In the genomic region with DNA sequence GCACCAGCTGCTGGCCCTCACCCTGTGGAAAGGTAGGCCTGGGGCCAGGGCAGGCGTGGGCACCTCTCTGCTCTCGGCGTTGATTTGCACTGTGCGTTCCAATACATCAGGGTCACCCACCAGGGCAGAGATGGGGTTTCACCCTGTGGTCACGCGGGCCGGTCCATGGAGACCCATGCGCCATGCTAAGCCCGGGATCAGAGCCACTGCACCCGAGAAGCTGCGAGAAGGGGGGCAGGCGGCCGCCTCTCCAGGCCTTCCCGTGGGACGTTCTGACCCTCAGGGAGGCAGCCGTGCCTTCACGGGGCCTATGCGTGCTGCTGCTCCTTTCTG, we compare ENCODE assay signal across 18 cellular contexts. TPM values are rescaled to one million over a fixed set of nuclear protein-coding genes. Genes with fewer than 3 reads are reported as not detected.
DNase-seq lines count a peak whose midpoint lies in the region; ATAC-seq and TF ChIP-seq lines count a peak whose summit lies in the region.
"Had no signal": no experiment of that assay in that cellular context is flagged by ENCODE, and none has a peak within 500 bp of the region (broad histone marks: within the 10 kb centered on the region; RNA-seq: fewer than 3 reads in every experiment).

No MANE protein-coding gene starts in this region.

- H3K27me3 ChIP-seq in BLaER1 (no peaks in the 10 kb centered on the region), trophoblast cell (ENCODE audit: insufficient read depth, low read length) (no peaks in the 10 kb centered on the region), testis (no peaks in the 10 kb centered on the region), mammary epithelial cell (ENCODE audit: insufficient read depth, low read length) (no peaks in the 10 kb centered on the region)
- H3K27me3 ChIP-seq: BE2C had no signal

- no peak for TF ChIP-seq POLR2A in testis (IDR thresholded peaks at IDR 0.05)

- in situ Hi-C loops in mammary epithelial cell (cut with MboI; ENCODE audit: low sequenced_read_pairs in 2 of 2) = no loop called here

- H3K27ac ChIP-seq in BLaER1 (peak overlapping the region; percentile 67), trophoblast cell (ENCODE audit: low read depth, low read length) (no peak overlapping the region), testis (no peak overlapping the region), mammary epithelial cell (ENCODE audit: insufficient read depth, low read depth, low read length) (no peak overlapping the region)
- H3K27ac ChIP-seq: GM23248, RWPE1 had no signal

- no peak overlapping the region for H4K8ac ChIP-seq in trophoblast cell (ENCODE audit: low read depth, low read length)

- H3K4me2 ChIP-seq in BLaER1 (peak overlapping the region; percentile 89), trophoblast cell (ENCODE audit: low read length) (no peak overlapping the region), mammary epithelial cell (ENCODE audit: insufficient read depth, low read depth, low read length) (no peak overlapping the region)

- no peak for ATAC-seq in left cardiac atrium
- ATAC-seq in stimulated activated effector memory CD8-positive, alpha-beta T cell treated with anti-CD3 and anti-CD28 coated beads, Interleukin-12 subunit alpha, Interleukin-12 subunit beta, amount 100 ng/mL, for 72 hours = no peak

- dilution Hi-C loops in mammary epithelial cell (cut with HindIII; ENCODE audit: low sequenced_read_pairs) = no loop called here

- no peak overlapping the region for H4K91ac ChIP-seq in trophoblast cell (ENCODE audit: low read depth, low read length)

- H3K14ac ChIP-seq in trophoblast cell (ENCODE audit: low read length) = no peak overlapping the region

- H3K4me1 ChIP-seq in BLaER1 = peaks cover 66% of the 10 kb centered on the region
- peaks cover 7 to 14% of the 10 kb centered on the region in 2 experiments for H3K4me1 ChIP-seq in trophoblast cell (ENCODE audit: control insufficient read depth in 1 of 2, insufficient read depth in 2 of 2, low read length in 2 of 2)
- H3K4me1 ChIP-seq in testis = peaks cover 15% of the 10 kb centered on the region
- no peaks in the 10 kb centered on the region for H3K4me1 ChIP-seq in mammary epithelial cell (ENCODE audit: insufficient read depth, low read length)
- H3K4me1 ChIP-seq: BE2C had no signal

- no peak for TF ChIP-seq CTCF in testis (IDR thresholded peaks at IDR 0.05)
- TF ChIP-seq CTCF in mammary epithelial cell (conservative IDR thresholded peaks at IDR 0.05 in 1 of 2, IDR thresholded peaks at IDR 0.05 in 1 of 2; ENCODE audit: extremely low read depth in 1 of 2, insufficient read depth in 1 of 2, low read depth in 1 of 2, low read length in 2 of 2) = no peak

- H2BK12ac ChIP-seq in trophoblast cell (ENCODE audit: low read length) = no peak overlapping the region

- H3K4me3 Mint-ChIP-seq in IgD-negative memory B cell = no peak overlapping the region
- no peak overlapping the region for H3K4me3 Mint-ChIP-seq in stimulated activated effector memory CD8-positive, alpha-beta T cell treated with anti-CD3 and anti-CD28 coated beads, Interleukin-12 subunit alpha, Interleukin-12 subunit beta, amount 100 ng/mL, for 72 hours

- H2AFZ ChIP-seq in trophoblast cell (ENCODE audit: insufficient read depth, low read length, poor library complexity) = no peak overlapping the region
- H2AFZ ChIP-seq in mammary epithelial cell (ENCODE audit: low read depth, low read length) = no peak overlapping the region
- H2AFZ ChIP-seq: GM23248 had no signal

- CTCF ChIA-PET in mammary epithelial cell (lab: Charles Lee; ENCODE audit: low non-redundant PET) = no interaction called here

- peak overlapping the region; percentile 50 for H3K4ac ChIP-seq in trophoblast cell (ENCODE audit: low read depth, low read length)

- H2AK5ac ChIP-seq in trophoblast cell (ENCODE audit: low read length) = no peak overlapping the region

- H4K12ac ChIP-seq in trophoblast cell (ENCODE audit: low read depth, low read length) = no peak overlapping the region

- no peaks in the 10 kb centered on the region for H3K27me3 Mint-ChIP-seq in IgD-negative memory B cell

- H3K4me3 ChIP-seq in BLaER1 (peak overlapping the region; percentile 44), trophoblast cell (ENCODE audit: low read depth, low read length) (no peak overlapping the region), testis (no peak overlapping the region), mammary epithelial cell (replicated peaks in 1 of 3; ENCODE audit: insufficient read depth in 1 of 3, low read depth in 2 of 3, low read length in 3 of 3) (no peak overlapping the region)
- H3K4me3 ChIP-seq: GM23248 had no signal

- no peaks in the 10 kb centered on the region for H3K9me3 Mint-ChIP-seq in IgD-negative memory B cell
- no peaks in the 10 kb centered on the region for H3K9me3 Mint-ChIP-seq in stimulated activated effector memory CD8-positive, alpha-beta T cell treated with anti-CD3 and anti-CD28 coated beads, Interleukin-12 subunit alpha, Interleukin-12 subunit beta, amount 100 ng/mL, for 72 hours

- peaks cover 29% of the 10 kb centered on the region for H3K79me2 ChIP-seq in trophoblast cell (ENCODE audit: control insufficient read depth, insufficient read depth, low read length, poor library complexity)
- peaks cover 68% of the 10 kb centered on the region for H3K79me2 ChIP-seq in mammary epithelial cell (ENCODE audit: insufficient read depth, low read length)

- H3K4me1 Mint-ChIP-seq in IgD-negative memory B cell = peaks cover 0 to 3% (median 0%) of the 10 kb centered on the region in 3 donors
- peaks cover 24% of the 10 kb centered on the region for H3K4me1 Mint-ChIP-seq in stimulated activated effector memory CD8-positive, alpha-beta T cell treated with anti-CD3 and anti-CD28 coated beads, Interleukin-12 subunit alpha, Interleukin-12 subunit beta, amount 100 ng/mL, for 72 hours

- WGBS in trophoblast cell (ENCODE audit: extremely low coverage, insufficient coverage, insufficient read length) = no CpG with 5 or more reads among the region's 18 CpGs
- 94 to 96% methylated on average over 12 to 14 of the region's 18 CpGs for WGBS in testis, 2 donors
- WGBS in mammary epithelial cell (ENCODE audit: low coverage, missing lambda C conversion rate) = 95% methylated on average over 10 of the region's 18 CpGs

- DNase-seq in left cardiac atrium (peak; percentile 15), trophoblast cell (no peak), testis (no peak), mammary epithelial cell (no peak)
- no peak for DNase-seq in stimulated activated effector memory CD8-positive, alpha-beta T cell treated with anti-CD3 and anti-CD28 coated beads, Interleukin-12 subunit alpha, Interleukin-12 subunit beta, amount 100 ng/mL, for 72 hours (ENCODE audit: low spot score in 2 of 2)
- DNase-seq: ACHN, BE2C, DMS 273 treated with DMSO at 0.1 percent for 48 hours, GM23248, KG1, NCI-H1048, NCI-H146, NCI-H345, NCI-H526 treated with DMSO at 0.1 percent for 48 hours, OCI-M1 had no signal

- H3K36me3 Mint-ChIP-seq in IgD-negative memory B cell = peaks cover 5% of the 10 kb centered on the region
- peaks cover 33% of the 10 kb centered on the region for H3K36me3 Mint-ChIP-seq in stimulated activated effector memory CD8-positive, alpha-beta T cell treated with anti-CD3 and anti-CD28 coated beads, Interleukin-12 subunit alpha, Interleukin-12 subunit beta, amount 100 ng/mL, for 72 hours

- H4K20me1 ChIP-seq in BLaER1 (peaks cover 96% of the 10 kb centered on the region), mammary epithelial cell (ENCODE audit: insufficient read depth, low read length) (peaks cover 2% of the 10 kb centered on the region)

- no peak overlapping the region for H3K18ac ChIP-seq in trophoblast cell (ENCODE audit: low read length)

- H3K9me3 ChIP-seq in BLaER1 (no peaks in the 10 kb centered on the region), trophoblast cell (ENCODE audit: insufficient read depth, low read depth, low read length) (no peaks in the 10 kb centered on the region), testis (no peaks in the 10 kb centered on the region), mammary epithelial cell (replicated peaks; ENCODE audit: insufficient read depth, low read length) (no peaks in the 10 kb centered on the region)
- H3K9me3 ChIP-seq: BE2C had no signal

- BruUV-seq in mammary epithelial cell (replicated peaks; lab: Mats Ljungman, UMichigan) = no TSS peak

- peaks cover 91% of the 10 kb centered on the region for H3K36me3 ChIP-seq in BLaER1
- peaks cover 68 to 72% of the 10 kb centered on the region in 2 experiments for H3K36me3 ChIP-seq in trophoblast cell (ENCODE audit: control insufficient read depth in 1 of 2, insufficient read depth in 2 of 2, low read length in 2 of 2)
- no peaks in the 10 kb centered on the region for H3K36me3 ChIP-seq in testis (ENCODE audit: low read depth, missing control alignments)
- H3K36me3 ChIP-seq in mammary epithelial cell (ENCODE audit: insufficient read depth, low read length) = no peaks in the 10 kb centered on the region

- H2BK5ac ChIP-seq in trophoblast cell (ENCODE audit: low read depth, low read length, poor library complexity) = no peak overlapping the region

- H3K9ac ChIP-seq in BLaER1 (peak overlapping the region; percentile 51), trophoblast cell (ENCODE audit: low read length) (no peak overlapping the region), mammary epithelial cell (ENCODE audit: insufficient read depth, low read length) (no peak overlapping the region)
- H3K9ac ChIP-seq: GM23248 had no signal

- H3K79me1 ChIP-seq in trophoblast cell (ENCODE audit: low read length) = no peaks in the 10 kb centered on the region

- H3K23ac ChIP-seq in trophoblast cell (ENCODE audit: low read length) = no peak overlapping the region

- H3K27ac Mint-ChIP-seq in IgD-negative memory B cell = peak overlapping the region in 2 of 3 donors; percentile 53 to 86
- no peak overlapping the region for H3K27ac Mint-ChIP-seq in stimulated activated effector memory CD8-positive, alpha-beta T cell treated with anti-CD3 and anti-CD28 coated beads, Interleukin-12 subunit alpha, Interleukin-12 subunit beta, amount 100 ng/mL, for 72 hours

- intact Hi-C loops in left cardiac atrium (cut with DNase I) (no loop called here), testis (cut with DNase I; ENCODE audit: low total_unique reads) (no loop called here), mammary epithelial cell (cut with micrococcal nuclease) (no loop called here)

- H2BK120ac ChIP-seq in trophoblast cell (ENCODE audit: insufficient read depth, low read length, poor library complexity) = no peak overlapping the region

RNA-seq across cellular contexts. Expression of a gene that starts 11.1 kb away (rescaled TPM):
- polyA plus RNA-seq in IgD-negative memory B cell = 31.2 TPM
- 10 to 100 TPM; 17.8 to 28.3 TPM for total RNA-seq in left cardiac atrium
- polyA plus RNA-seq in trophoblast cell (2013) = 81.6 and 84.3 TPM in 2 replicates
- total RNA-seq in testis = 100 to 1,000 TPM; 128 to 141 TPM
- polyA plus RNA-seq in testis (ENCODE audit: insufficient read depth, low read depth, low replicate concordance) = 89.0 TPM
- 10 to 100 TPM; 26.0 to 40.8 TPM for total RNA-seq in mammary epithelial cell
- 28.5 TPM for polyA plus RNA-seq in mammary epithelial cell
- 24.8 TPM for polyA minus RNA-seq in mammary epithelial cell

RNA-seq across cellular contexts. Expression of a gene that starts 55.2 kb away (rescaled TPM):
- 31.0 TPM for polyA plus RNA-seq in IgD-negative memory B cell
- total RNA-seq in left cardiac atrium = 100 to 1,000 TPM; 124 to 136 TPM
- 85.9 and 88.3 TPM in 2 replicates for polyA plus RNA-seq in trophoblast cell (2013)
- total RNA-seq in testis = 100 to 1,000 TPM; 167 to 213 TPM
- polyA plus RNA-seq in testis (ENCODE audit: insufficient read depth, low read depth, low replicate concordance) = 173 TPM
- total RNA-seq in mammary epithelial cell = 100 to 1,000 TPM; 135 to 191 TPM
- polyA plus RNA-seq in mammary epithelial cell = 176 TPM
- 160 TPM for polyA minus RNA-seq in mammary epithelial cell
